Comparison of ENCODE assay signal across 3 cellular contexts in the genomic region with DNA sequence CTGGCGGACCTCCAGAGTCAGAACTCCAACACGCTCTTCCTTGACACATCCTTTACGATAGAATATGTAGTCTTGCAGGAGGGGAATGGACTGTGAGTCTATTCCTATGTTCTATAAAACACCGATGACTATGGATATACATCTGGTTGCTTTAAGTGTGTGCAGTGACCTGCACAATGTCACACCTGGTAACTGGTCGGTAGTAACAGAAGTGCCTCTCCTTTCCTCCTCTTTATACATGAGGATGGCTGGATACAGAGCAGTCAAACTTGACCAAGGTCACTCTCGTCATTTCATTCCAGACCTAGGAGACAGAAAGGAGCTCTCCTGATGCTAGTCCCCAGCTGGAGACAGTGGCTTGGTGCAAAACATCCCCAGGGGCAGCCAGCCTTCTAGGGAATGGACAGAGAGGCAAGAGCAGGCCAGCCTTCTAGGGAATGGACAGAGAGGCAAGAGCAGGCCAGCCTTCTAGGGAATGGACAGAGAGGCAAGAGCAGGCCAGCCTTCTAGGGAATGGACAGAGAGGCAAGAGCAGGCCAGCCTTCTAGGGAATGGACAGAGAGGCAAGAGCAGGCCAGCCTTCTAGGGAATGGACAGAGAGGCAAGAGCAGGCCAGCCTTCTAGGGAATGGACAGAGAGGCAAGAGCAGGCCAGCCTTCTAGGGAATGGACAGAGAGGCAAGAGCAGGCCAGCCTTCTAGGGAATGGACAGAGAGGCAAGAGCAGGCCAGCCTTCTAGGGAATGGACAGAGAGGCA. TPM values are rescaled to one million over a fixed set of nuclear protein-coding genes. Genes with fewer than 3 reads are reported as not detected.
"Had no signal": no experiment of that assay in that cellular context is flagged by ENCODE, and none has a peak within 500 bp of the region (broad histone marks: within the 10 kb centered on the region; RNA-seq: fewer than 3 reads in every experiment).

No MANE protein-coding gene starts in this region.

RNA-seq across cellular contexts. Expression of a gene that starts 21.2 kb away (rescaled TPM):
- total RNA-seq: endothelial cell of umbilical vein, myocyte, pulmonary artery endothelial cell had no signal
- polyA plus RNA-seq: endothelial cell of umbilical vein had no signal
